In the genomic region with DNA sequence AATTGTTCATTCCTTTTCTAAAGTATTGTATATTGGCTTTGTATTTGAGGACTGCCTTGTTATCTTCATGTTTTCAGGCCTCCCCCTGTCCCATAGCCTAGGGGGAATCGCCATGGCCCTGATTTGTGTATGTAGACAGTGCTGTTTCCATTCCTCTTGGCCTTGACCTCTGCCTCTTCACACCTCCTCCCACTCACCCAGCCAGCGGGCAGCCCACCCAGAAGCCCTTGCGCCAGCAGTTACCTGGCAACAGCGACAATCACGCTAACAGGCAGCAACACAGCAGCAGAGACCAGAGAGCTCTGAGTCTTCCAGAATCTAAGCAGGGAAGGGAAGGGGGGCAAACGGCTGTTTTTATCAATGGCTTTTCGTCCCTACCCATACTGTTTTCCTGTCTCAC, we compare ENCODE assay signal across 17 cellular contexts. TPM values are rescaled to one million over a fixed set of nuclear protein-coding genes. Genes with fewer than 3 reads are reported as not detected.
A peak's percentile ranks its signal among the peaks of the same experiment; 100 is the strongest.
DNase-seq lines count a peak whose midpoint lies in the region; ATAC-seq and TF ChIP-seq lines count a peak whose summit lies in the region.
"Had no signal": no experiment of that assay in that cellular context is flagged by ENCODE, and none has a peak within 500 bp of the region (broad histone marks: within the 10 kb centered on the region; RNA-seq: fewer than 3 reads in every experiment).

No MANE protein-coding gene starts in this region.

- H3K9me2 ChIP-seq in neural cell (ENCODE audit: insufficient read depth, low read length): no peaks in the 10 kb centered on the region

- dilution Hi-C loops in IMR-90 (cut with HindIII; ENCODE audit: low sequenced_read_pairs, unreplicated experiment): no loop called here

- intact Hi-C loops in IMR-90 (cut with micrococcal nuclease): no loop called here

- TF ChIP-seq CTCF in GM13976 (IDR thresholded peaks at IDR 0.05; ENCODE audit: borderline replicate concordance, control extremely low read depth, extremely low read depth, insufficient read depth, missing control alignments) (no peak), IMR-90 (conservative IDR thresholded peaks at IDR 0.05; ENCODE audit: low read depth, low read length) (no peak), neural cell (IDR thresholded peaks at IDR 0.05; ENCODE audit: poor library complexity, severe bottlenecking) (no peak)

- H3K27me3 ChIP-seq in IMR-90 (ENCODE audit: control insufficient read depth, insufficient read depth, low read length) (no peaks in the 10 kb centered on the region), neural cell (ENCODE audit: insufficient read depth, low read depth, low read length) (no peaks in the 10 kb centered on the region)
- H3K27me3 ChIP-seq: MG63, sigmoid colon had no signal

- no peak overlapping the region for H3K23ac ChIP-seq in IMR-90 (ENCODE audit: low read depth, low read length)

- no peak overlapping the region for H4K91ac ChIP-seq in IMR-90 (ENCODE audit: insufficient read depth, low read depth, low read length)

- TF ChIP-seq POLR2A in IMR-90 (IDR thresholded peaks at IDR 0.05; ENCODE audit: low read depth, low read length): no peak

- no peak overlapping the region for H3K9ac ChIP-seq in IMR-90 (ENCODE audit: low read depth, low read length)
- H3K9ac ChIP-seq in neural cell (ENCODE audit: low read length): peak overlapping the region; percentile 49

- H3K4me3 ChIP-seq in IMR-90 (ENCODE audit: insufficient read depth, low read depth, low read length) (no peak overlapping the region), neural cell (ENCODE audit: low read length) (peak overlapping the region; percentile 34)
- H3K4me3 ChIP-seq: MG63, mucosa of descending colon, sigmoid colon had no signal

- H2AK9ac ChIP-seq in IMR-90 (replicated peaks; ENCODE audit: low read depth, low read length, poor library complexity): peak overlapping the region; percentile 31

- no peak overlapping the region for H2BK20ac ChIP-seq in IMR-90 (ENCODE audit: low read depth, low read length)

- H2BK120ac ChIP-seq in IMR-90 (ENCODE audit: low read depth, low read length): no peak overlapping the region

- H3K79me2 ChIP-seq in neural cell (replicated peaks; ENCODE audit: insufficient read depth, low read length): no peaks in the 10 kb centered on the region

- H3K4me1 ChIP-seq in IMR-90 (ENCODE audit: control insufficient read depth, insufficient read depth, low read length): no peaks in the 10 kb centered on the region
- H3K4me1 ChIP-seq: sigmoid colon had no signal

- H2AK5ac ChIP-seq in IMR-90 (ENCODE audit: low read depth, low read length): no peak overlapping the region

- no peak overlapping the region for H3K18ac ChIP-seq in IMR-90 (ENCODE audit: low read depth, low read length)

- no peaks in the 10 kb centered on the region for H3K36me3 ChIP-seq in IMR-90 (ENCODE audit: control insufficient read depth, insufficient read depth, low read length)
- no peaks in the 10 kb centered on the region for H3K36me3 ChIP-seq in neural cell (ENCODE audit: insufficient read depth, low read length)
- H3K36me3 ChIP-seq: MG63, sigmoid colon had no signal

- no peak overlapping the region for H4K8ac ChIP-seq in IMR-90 (ENCODE audit: low read depth in 2 of 2, low read length in 2 of 2)

- no peak overlapping the region for H2BK15ac ChIP-seq in IMR-90 (ENCODE audit: low read depth, low read length)

- POLR2A ChIA-PET in IMR-90 (lab: Charles Lee; ENCODE audit: unreplicated experiment): no interaction called here

- H3K4me2 ChIP-seq in IMR-90 (ENCODE audit: low read depth, low read length): no peak overlapping the region
- H3K4me2 ChIP-seq in neural cell (ENCODE audit: low read length): peak overlapping the region; percentile 29

- no peaks in the 10 kb centered on the region for H3K9me1 ChIP-seq in IMR-90 (ENCODE audit: insufficient read depth, low read length)

- DNase-seq in GM13976 (ENCODE audit: low spot score): peak; percentile 48
- DNase-seq in IMR-90: no peak
- peak; percentile 33 for DNase-seq in activated naive CD8-positive, alpha-beta T cell treated with anti-CD3 and anti-CD28 coated beads, Interleukin-2, amount 50 U/mL, for 24 hours
- DNase-seq in NCI-H774 (lab: John Stamatoyannopoulos, UW): no peak
- no peak for DNase-seq in activated CD4-positive, CD25-positive, alpha-beta regulatory T cell treated with anti-CD3 and anti-CD28 coated beads, Interleukin-2, amount 50 U/mL, for 72 hours
- no peak for DNase-seq in left lobe of liver (ENCODE audit: low spot score)
- DNase-seq: activated CD4-positive, alpha-beta T cell treated with anti-CD3 and anti-CD28 coated beads for 36 hours; activated T-cell treated with anti-CD3 and anti-CD28 coated beads, Interleukin-2, amount 50 U/mL, for 72 hours; DMS79; MG63; mucosa of descending colon; NCI-H345; sigmoid colon; T-helper 17 cell had no signal

- no CpG with 5 or more reads among the region's 7 CpGs for WGBS in IMR-90 (ENCODE audit: extremely low coverage in 2 of 2, insufficient read length in 1 of 2), 2 experiments

- H3K27me3 Mint-ChIP-seq in activated naive CD8-positive, alpha-beta T cell treated with anti-CD3 and anti-CD28 coated beads, Interleukin-2, amount 50 U/mL, for 24 hours: peaks cover 5% of the 10 kb centered on the region
- H3K27me3 Mint-ChIP-seq: activated CD4-positive, alpha-beta T cell treated with anti-CD3 and anti-CD28 coated beads for 36 hours; T-helper 17 cell had no signal

- CTCF ChIA-PET in IMR-90 (lab: Yijun Ruan, JAX): no interaction called here

- no peaks in the 10 kb centered on the region for H3K36me3 Mint-ChIP-seq in activated naive CD8-positive, alpha-beta T cell treated with anti-CD3 and anti-CD28 coated beads, Interleukin-2, amount 50 U/mL, for 24 hours (ENCODE audit: low read depth)

- H3K79me1 ChIP-seq in IMR-90 (ENCODE audit: low read depth in 1 of 2, low read length in 2 of 2): no peaks in the 10 kb centered on the region

- TF ChIP-seq EP300 in neural cell (conservative IDR thresholded peaks at IDR 0.05; ENCODE audit: poor library complexity, severe bottlenecking): peak; percentile 49

- H2AFZ ChIP-seq in IMR-90 (replicated peaks; ENCODE audit: low read length, poor library complexity): peak overlapping the region; percentile 67
- peak overlapping the region; percentile 9 for H2AFZ ChIP-seq in neural cell (ENCODE audit: low read depth, low read length)

- H3K4me1 Mint-ChIP-seq in activated naive CD8-positive, alpha-beta T cell treated with anti-CD3 and anti-CD28 coated beads, Interleukin-2, amount 50 U/mL, for 24 hours: peaks cover 7% of the 10 kb centered on the region
- H3K4me1 Mint-ChIP-seq: activated CD4-positive, alpha-beta T cell treated with anti-CD3 and anti-CD28 coated beads for 36 hours had no signal

- ATAC-seq in IMR-90 (ENCODE audit: low read depth): no peak
- ATAC-seq in activated naive CD8-positive, alpha-beta T cell treated with anti-CD3 and anti-CD28 coated beads, Interleukin-2, amount 50 U/mL, for 24 hours: peak; percentile 76
- ATAC-seq in left lobe of liver: no peak
- no peak for ATAC-seq in GM18909 (IDR thresholded peaks at IDR 0.05; ENCODE audit: poor library complexity, unreplicated experiment)
- ATAC-seq: activated CD4-positive, alpha-beta T cell treated with anti-CD3 and anti-CD28 coated beads for 36 hours; activated T-cell treated with anti-CD3 and anti-CD28 coated beads, Interleukin-2, amount 50 U/mL, for 72 hours; mucosa of descending colon; T-helper 17 cell had no signal

- H3K4ac ChIP-seq in IMR-90 (ENCODE audit: low read depth, low read length): no peak overlapping the region

- no peaks in the 10 kb centered on the region for H3F3A ChIP-seq in neural cell (ENCODE audit: insufficient read depth, low read length, poor library complexity, severe bottlenecking)

- in situ Hi-C loops in GM13976 (cut with MboI; ENCODE audit: low sequenced_read_pairs, unreplicated experiment) (no loop called here), IMR-90 (cut with MboI; ENCODE audit: low sequenced_read_pairs) (no loop called here)

- H3K27ac Mint-ChIP-seq in activated naive CD8-positive, alpha-beta T cell treated with anti-CD3 and anti-CD28 coated beads, Interleukin-2, amount 50 U/mL, for 24 hours: no peak overlapping the region
- H3K27ac Mint-ChIP-seq: activated CD4-positive, alpha-beta T cell treated with anti-CD3 and anti-CD28 coated beads for 36 hours; activated T-cell treated with anti-CD3 and anti-CD28 coated beads, Interleukin-2, amount 50 U/mL, for 72 hours; stimulated activated naive CD8-positive, alpha-beta T cell treated with anti-CD3 and anti-CD28 coated beads, Interleukin-15, Interleukin-2, amounts not matched to agents 100 ng/mL and 50 ng/mL, for 24 hours; T-helper 17 cell had no signal

- TF ChIP-seq RAD21 in IMR-90 (IDR thresholded peaks at IDR 0.05; ENCODE audit: low read length): no peak
- TF ChIP-seq RAD21 in neural cell (conservative IDR thresholded peaks at IDR 0.05): peak; percentile 13

- H3K14ac ChIP-seq in IMR-90 (replicated peaks; ENCODE audit: low read depth, low read length): no peak overlapping the region

- H2BK5ac ChIP-seq in IMR-90 (ENCODE audit: low read depth, low read length, poor library complexity, severe bottlenecking): no peak overlapping the region

- H3K9me3 ChIP-seq in IMR-90 (ENCODE audit: control insufficient read depth, insufficient read depth, low read length): 0 out of 2 replicates have a peak, but pooled peaks cover 2% of the 10 kb centered on the region
- H3K9me3 ChIP-seq in neural cell (ENCODE audit: low read length): no peaks in the 10 kb centered on the region
- H3K9me3 ChIP-seq: MG63, mucosa of descending colon, sigmoid colon had no signal

- no peak overlapping the region for H3K56ac ChIP-seq in IMR-90 (ENCODE audit: extremely low read depth, insufficient read depth, low read length)

- H4K5ac ChIP-seq in IMR-90 (ENCODE audit: low read depth, low read length): no peak overlapping the region

- H4K20me1 ChIP-seq in IMR-90 (ENCODE audit: insufficient read depth, low read length) (no peaks in the 10 kb centered on the region), neural cell (ENCODE audit: insufficient read depth) (no peaks in the 10 kb centered on the region)

- no TSS peak for BruUV-seq in IMR-90 (replicated peaks; lab: Mats Ljungman, UMichigan)

- H3K4me3 Mint-ChIP-seq in activated naive CD8-positive, alpha-beta T cell treated with anti-CD3 and anti-CD28 coated beads, Interleukin-2, amount 50 U/mL, for 24 hours: no peak overlapping the region
- H3K4me3 Mint-ChIP-seq: activated CD4-positive, alpha-beta T cell treated with anti-CD3 and anti-CD28 coated beads for 36 hours; activated T-cell treated with anti-CD3 and anti-CD28 coated beads, Interleukin-2, amount 50 U/mL, for 72 hours; stimulated activated naive CD8-positive, alpha-beta T cell treated with anti-CD3 and anti-CD28 coated beads, Interleukin-15, Interleukin-2, amounts not matched to agents 100 ng/mL and 50 ng/mL, for 24 hours; T-helper 17 cell had no signal

- H3K27ac ChIP-seq in IMR-90 (ENCODE audit: insufficient read depth, low read length) (no peak overlapping the region), neural cell (ENCODE audit: low read length) (peak overlapping the region; percentile 75)
- H3K27ac ChIP-seq: sigmoid colon had no signal

- H3K9me3 Mint-ChIP-seq in activated naive CD8-positive, alpha-beta T cell treated with anti-CD3 and anti-CD28 coated beads, Interleukin-2, amount 50 U/mL, for 24 hours: no peaks in the 10 kb centered on the region
- H3K9me3 Mint-ChIP-seq: stimulated activated naive CD8-positive, alpha-beta T cell treated with anti-CD3 and anti-CD28 coated beads, Interleukin-15, Interleukin-2, amounts not matched to agents 100 ng/mL and 50 ng/mL, for 24 hours had no signal

RNA-seq across cellular contexts. Expression of gene NPL, which starts 50.0 kb away (rescaled TPM):
- total RNA-seq in IMR-90 (2012; rRNA removed) (0.36 and 0.83 TPM in 2 replicates), left lobe of liver (15.0 TPM)
- polyA plus RNA-seq in IMR-90 (2012; rRNA removed) (0.63 and 0.68 TPM in 2 replicates), neural cell (1.2 and 1.6 TPM in 2 replicates)
- 0.05 and 0.11 TPM in 2 replicates for polyA plus RNA-seq in IMR-90 (2012; cell fraction: cytosol; rRNA removed)
- polyA plus RNA-seq in IMR-90 (2012; cell fraction: nucleus; rRNA removed; ENCODE audit: low replicate concordance): 0.12 and 1.9 TPM in 2 replicates
- polyA minus RNA-seq in neural cell: 0.24 and 0.69 TPM in 2 replicates

RNA-seq across cellular contexts. Expression of gene RGS8, which starts 55.2 kb away (rescaled TPM):
- total RNA-seq in IMR-90 (2012; rRNA removed) (not detected in 2 replicates), left lobe of liver (not detected)
- polyA plus RNA-seq in IMR-90 (2012; rRNA removed) (not detected in 2 replicates), neural cell (2.9 and 8.3 TPM in 2 replicates)
- polyA plus RNA-seq in IMR-90 (2012; cell fraction: cytosol; rRNA removed): not detected in 2 replicates
- not detected in 2 replicates for polyA plus RNA-seq in IMR-90 (2012; cell fraction: nucleus; rRNA removed; ENCODE audit: low replicate concordance)
- polyA minus RNA-seq in neural cell: 24.9 and 26.1 TPM in 2 replicates
- total RNA-seq: activated CD4-positive, alpha-beta T cell treated with anti-CD3 and anti-CD28 coated beads for 36 hours; mucosa of descending colon; T-helper 17 cell had no signal

Comparison
In these comparisons a context has a peak if more than half of its experiments do, and no peak if none do; other contexts are left out.
1. DNase-seq: peak in GM13976 (single experiment) and activated naive CD8-positive, alpha-beta T cell treated with anti-CD3 and anti-CD28 coated beads, Interleukin-2, amount 50 U/mL, for 24 hours (single experiment); none in IMR-90 (single experiment), NCI-H774 (single experiment), activated CD4-positive, CD25-positive, alpha-beta regulatory T cell treated with anti-CD3 and anti-CD28 coated beads, Interleukin-2, amount 50 U/mL, for 72 hours (single experiment) and left lobe of liver (single experiment).